ENCODE assay signal across 22 cellular contexts in genomic region chr11:77167791-77168190, GRCh38. TPM values are rescaled to one million over a fixed set of nuclear protein-coding genes. Genes with fewer than 3 reads are reported as not detected.
DNase-seq lines count a peak whose midpoint lies in the region; FAIRE-seq and TF ChIP-seq lines count a peak whose summit lies in the region.
"Had no signal": no experiment of that assay in that cellular context is flagged by ENCODE, and none has a peak within 500 bp of the region (broad histone marks: within the 10 kb centered on the region; RNA-seq: fewer than 3 reads in every experiment).

No MANE protein-coding gene starts in this region.

- no peaks in the 10 kb centered on the region for H3K27me3 ChIP-seq in BLaER1 treated with 17β-estradiol and CSF1 and Interleukin-3, amounts not matched to agents 10 nM and 100 nM
- no peaks in the 10 kb centered on the region for H3K27me3 ChIP-seq in H9 (ENCODE audit: insufficient read depth, low read length)
- H3K27me3 ChIP-seq in H1 (replicated peaks in 1 of 4; ENCODE audit: control insufficient read depth in 3 of 4, extremely low read depth in 1 of 4, insufficient read depth in 3 of 4, low read length in 3 of 4) = no peaks in the 10 kb centered on the region
- H3K27me3 ChIP-seq in neuronal stem cell (ENCODE audit: control insufficient read depth in 3 of 3, insufficient read depth in 3 of 3, low read depth in 1 of 3, low read length in 3 of 3) = no peaks in the 10 kb centered on the region
- H3K27me3 ChIP-seq: MG63 had no signal

- no peaks in the 10 kb centered on the region for H4K20me1 ChIP-seq in BLaER1 treated with 17β-estradiol and CSF1 and Interleukin-3, amounts not matched to agents 10 nM and 100 nM
- H4K20me1 ChIP-seq in H9 (ENCODE audit: control insufficient read depth, insufficient read depth, insufficient read length) (no peaks in the 10 kb centered on the region), H1 (replicated peaks in 1 of 2; ENCODE audit: control insufficient read depth in 1 of 2, insufficient read depth in 2 of 2, low read length in 2 of 2) (no peaks in the 10 kb centered on the region)

- peaks cover 32 to 35% of the 10 kb centered on the region in 2 experiments for H3K4me1 Mint-ChIP-seq in H9
- H3K4me1 Mint-ChIP-seq: CD8-positive, alpha-beta memory T cell; IgD-negative memory B cell had no signal

- no peak overlapping the region for H3K4ac ChIP-seq in H9 (ENCODE audit: low read depth, low read length)
- no peak overlapping the region for H3K4ac ChIP-seq in H1 (replicated peaks; ENCODE audit: insufficient read length, low read depth, low read length)
- no peak overlapping the region for H3K4ac ChIP-seq in neuronal stem cell (ENCODE audit: low read length)

- H3K9me3 Mint-ChIP-seq in H9 = peaks cover 0 to 2% of the 10 kb centered on the region in 2 experiments; a peak in 1 of 5 replicates
- H3K9me3 Mint-ChIP-seq: CD8-positive, alpha-beta memory T cell; IgD-negative memory B cell had no signal

- H3K14ac ChIP-seq in H9 (ENCODE audit: insufficient read depth, low read length) = no peak overlapping the region
- no peak overlapping the region for H3K14ac ChIP-seq in H1 (ENCODE audit: insufficient read length)
- no peak overlapping the region for H3K14ac ChIP-seq in neuronal stem cell (ENCODE audit: low read length)

- no peak overlapping the region for H2BK15ac ChIP-seq in H9 (ENCODE audit: low read depth, low read length)
- 0 out of 2 replicates have a peak overlapping the region, but pooled peaks have one; percentile 47 for H2BK15ac ChIP-seq in H1 (ENCODE audit: low read length)
- no peak overlapping the region for H2BK15ac ChIP-seq in neuronal stem cell (ENCODE audit: low read length)

- H2AFZ ChIP-seq in H9 (ENCODE audit: low read length) (no peak overlapping the region), H1 (ENCODE audit: low read length) (no peak overlapping the region), neuronal stem cell (ENCODE audit: low read length) (no peak overlapping the region)

- no peak overlapping the region for H2AK5ac ChIP-seq in H9 (ENCODE audit: insufficient read length, low read length)
- H2AK5ac ChIP-seq in H1 (ENCODE audit: low read depth, low read length) = no peak overlapping the region
- H2AK5ac ChIP-seq in neuronal stem cell (ENCODE audit: low read depth, low read length) = peak overlapping the region; percentile 85

- no peak overlapping the region for H4K8ac ChIP-seq in H9 (replicated peaks; ENCODE audit: insufficient read length, low read depth, low read length)
- no peak overlapping the region for H4K8ac ChIP-seq in H1 (ENCODE audit: extremely low read depth, insufficient read depth, low read length)
- no peak overlapping the region for H4K8ac ChIP-seq in neuronal stem cell (ENCODE audit: low read depth, low read length)

- no peak for FAIRE-seq in H1 (lab: Jason Lieb, UNC)
- FAIRE-seq: GM19239, H54, RCC 7860 had no signal

- peaks cover 0 to 3% (median 0%) of the 10 kb centered on the region in 3 experiments; a peak in 2 of 7 replicates for H3K36me3 Mint-ChIP-seq in H9 (ENCODE audit: insufficient read depth in 1 of 3, low read depth in 3 of 3)
- H3K36me3 Mint-ChIP-seq: CD8-positive, alpha-beta memory T cell; IgD-negative memory B cell had no signal

- peak overlapping the region; percentile 57 to 82 (median 66) for H3K4me2 ChIP-seq in BLaER1 treated with 17β-estradiol and CSF1 and Interleukin-3, amounts not matched to agents 10 nM and 100 nM
- H3K4me2 ChIP-seq in H9 (ENCODE audit: insufficient read depth, insufficient read length, low read length) (no peak overlapping the region), H1 (ENCODE audit: insufficient read depth in 1 of 2, low read depth in 2 of 2, low read length in 2 of 2) (no peak overlapping the region), neuronal stem cell (ENCODE audit: insufficient read depth, low read length, poor library complexity, severe bottlenecking) (no peak overlapping the region)

- DNase-seq in H9 = no peak
- DNase-seq in H1 (ENCODE audit: low read depth in 1 of 2, low spot score in 2 of 2) = no peak
- no peak for DNase-seq in neuronal stem cell (ENCODE audit: low spot score)
- no peak for DNase-seq in 8988T
- DNase-seq in DMS114 treated with DMSO at 0.1 percent for 48 hours (lab: John Stamatoyannopoulos, UW; ENCODE audit: unreplicated experiment) = no peak
- no peak for DNase-seq in activated CD8-positive, alpha-beta memory T cell treated with anti-CD3 and anti-CD28 coated beads, Interleukin-2, amount 50 U/mL, for 48 hours
- DNase-seq: ACHN; CD8-positive, alpha-beta memory T cell; DMS53; Kasumi-1; MG63; NCI-H1417; NCI-H1694 treated with DMSO at 0.1 percent for 48 hours; NCI-H446; NCI-H526; OCI-M1 had no signal

- H3K4me3 Mint-ChIP-seq in H9 = no peak overlapping the region

- CTCF ChIA-PET in H1 (lab: Charles Lee; ENCODE audit: partially characterized antibody) = interaction anchor here (0.5 to 14.5 kb wide), 11 partner anchors 12 to 560 kb away, joined by 3 to 178 read pairs (median 5); partner anchors contain the start of gene MYO7A

- H2BK5ac ChIP-seq in H9 (ENCODE audit: insufficient read length, low read length) = no peak overlapping the region
- H2BK5ac ChIP-seq in H1 (ENCODE audit: low read depth, low read length) = no peak overlapping the region
- H2BK5ac ChIP-seq in neuronal stem cell (ENCODE audit: low read length) = peak overlapping the region; percentile 49

- H3K23ac ChIP-seq in H9 (ENCODE audit: insufficient read length, low read depth, low read length) (no peak overlapping the region), H1 (ENCODE audit: insufficient read length) (no peak overlapping the region), neuronal stem cell (ENCODE audit: low read depth, low read length, poor library complexity) (peak overlapping the region; percentile 13)

- no CpG with 5 or more reads among the region's 8 CpGs for WGBS in H9 (ENCODE audit: extremely low coverage, insufficient read length, low lambda C conversion rate)
- WGBS in H1 (ENCODE audit: extremely low coverage in 1 of 2, insufficient coverage in 1 of 2, insufficient read length in 1 of 2, insufficient replicate concordance in 2 of 2, low coverage in 1 of 2, low lambda C conversion rate in 2 of 2, missing lambda C conversion rate in 1 of 2), 2 experiments = 87% methylated on average over 7 of the region's 8 CpGs; no CpG with 5 or more reads in 1 of the 2 experiments
- no CpG with 5 or more reads among the region's 8 CpGs for WGBS in neuronal stem cell (ENCODE audit: extremely low coverage in 2 of 2, insufficient read length in 2 of 2, insufficient replicate concordance in 1 of 2), 2 donors

- no peak overlapping the region for H3K18ac ChIP-seq in H9 (ENCODE audit: insufficient read length, low read depth, low read length)
- H3K18ac ChIP-seq in H1 (ENCODE audit: extremely low read depth, low read length) = no peak overlapping the region
- H3K18ac ChIP-seq in neuronal stem cell (ENCODE audit: low read length) = peak overlapping the region; percentile 78

- H3K79me1 ChIP-seq in H9 (ENCODE audit: insufficient read depth, low read depth, low read length, poor library complexity, severe bottlenecking) = no peaks in the 10 kb centered on the region
- no peaks in the 10 kb centered on the region for H3K79me1 ChIP-seq in H1 (ENCODE audit: low read depth, low read length)
- no peaks in the 10 kb centered on the region for H3K79me1 ChIP-seq in neuronal stem cell (ENCODE audit: low read depth, low read length)

- H3K4me1 ChIP-seq in BLaER1 treated with 17β-estradiol and CSF1 and Interleukin-3, amounts not matched to agents 10 nM and 100 nM = peaks cover 34 to 56% (median 50%) of the 10 kb centered on the region in 10 experiments
- H3K4me1 ChIP-seq in H9 (ENCODE audit: insufficient read depth, low read length) (peaks cover 10% of the 10 kb centered on the region; the same call in 1 of the 2 replicates), H1 (replicated peaks in 1 of 4; ENCODE audit: control insufficient read depth in 3 of 4, insufficient read depth in 4 of 4, low read length in 3 of 4) (peaks cover 13 to 28% (median 20%) of the 10 kb centered on the region in 4 experiments), neuronal stem cell (ENCODE audit: control insufficient read depth in 2 of 2, insufficient read depth in 1 of 2, low read depth in 1 of 2, low read length in 2 of 2) (peaks cover 11 to 25% of the 10 kb centered on the region in 2 donors)

- TF ChIP-seq CTCF in H9 (conservative IDR thresholded peaks at IDR 0.05) (no peak), H1 (IDR thresholded peaks at IDR 0.05; ENCODE audit: control extremely low read depth in 1 of 3, insufficient read depth in 1 of 3, low read depth in 1 of 3, low read length in 3 of 3) (no peak)

- no peaks in the 10 kb centered on the region for H3K9me3 ChIP-seq in BLaER1 treated with 17β-estradiol and CSF1 and Interleukin-3, amounts not matched to agents 10 nM and 100 nM (replicated peaks in 1 of 11)
- no peaks in the 10 kb centered on the region for H3K9me3 ChIP-seq in H9 (ENCODE audit: control insufficient read depth, low read depth, low read length)
- no peaks in the 10 kb centered on the region for H3K9me3 ChIP-seq in H1 (ENCODE audit: insufficient read depth in 2 of 2, low read depth in 1 of 2, low read length in 1 of 2)
- no peaks in the 10 kb centered on the region for H3K9me3 ChIP-seq in neuronal stem cell (replicated peaks in 1 of 2; ENCODE audit: control insufficient read depth in 2 of 2, insufficient read depth in 1 of 2, low read depth in 1 of 2, low read length in 2 of 2)
- H3K9me3 ChIP-seq: MG63 had no signal

- H3T11ph ChIP-seq in H9 (ENCODE audit: low read length) = no peak overlapping the region

- TF ChIP-seq EP300 in H1 (IDR thresholded peaks at IDR 0.05; ENCODE audit: borderline replicate concordance in 1 of 2, low read depth in 2 of 2, low read length in 2 of 2) = no peak

- peak overlapping the region in 1 of 11 experiments; percentile 10; a peak in 2 of 22 replicates for H3K9ac ChIP-seq in BLaER1 treated with 17β-estradiol and CSF1 and Interleukin-3, amounts not matched to agents 10 nM and 100 nM
- H3K9ac ChIP-seq in H9 (ENCODE audit: extremely low read depth, insufficient read length, low read length) (no peak overlapping the region), H1 (replicated peaks in 1 of 4; ENCODE audit: extremely low read depth in 1 of 4, low read depth in 3 of 4, low read length in 3 of 4) (no peak overlapping the region; a peak in 1 of 7 replicates), neuronal stem cell (ENCODE audit: low read depth, low read length, poor library complexity) (no peak overlapping the region)

- H4K91ac ChIP-seq in H9 (ENCODE audit: insufficient read length, low read depth, low read length) (no peak overlapping the region), H1 (replicated peaks; ENCODE audit: insufficient read length, low read length) (no peak overlapping the region), neuronal stem cell (ENCODE audit: low read depth, low read length, poor library complexity) (no peak overlapping the region)

- H4K5ac ChIP-seq in H9 (ENCODE audit: insufficient read length, low read depth, low read length) (no peak overlapping the region), H1 (ENCODE audit: insufficient read length, low read depth, low read length) (no peak overlapping the region)

- H3K27me3 Mint-ChIP-seq in H9 (ENCODE audit: low read depth) = no peaks in the 10 kb centered on the region; the same call in none of the 2 replicates

- no peak overlapping the region for H3K56ac ChIP-seq in H9 (ENCODE audit: insufficient read length, low read depth, low read length)
- H3K56ac ChIP-seq in H1 (replicated peaks; ENCODE audit: insufficient read length, low read depth, low read length) = no peak overlapping the region

- TF ChIP-seq POLR2A in H1 (IDR thresholded peaks at IDR 0.05; ENCODE audit: control extremely low read depth in 1 of 2, low read depth in 2 of 2, low read length in 2 of 2) = no peak

- H3K23me2 ChIP-seq in H9 (ENCODE audit: insufficient read length, low read depth, low read length, poor library complexity, severe bottlenecking) (no peaks in the 10 kb centered on the region), H1 (ENCODE audit: low read depth, low read length) (no peaks in the 10 kb centered on the region)

- POLR2A ChIA-PET in H1 (lab: Charles Lee; ENCODE audit: partially characterized antibody) = interaction anchor here (1.1 kb wide), 2 partner anchors 9 to 12 kb away, joined by 3 read pairs; no protein-coding TSS in a partner anchor

- H3K79me2 ChIP-seq in H9 (ENCODE audit: insufficient read depth, low read length) (no peaks in the 10 kb centered on the region), H1 (ENCODE audit: control insufficient read depth in 1 of 2, insufficient read depth in 2 of 2, low read length in 2 of 2) (no peaks in the 10 kb centered on the region)

- H3K27ac Mint-ChIP-seq in H9 = peak overlapping the region; percentile 19 to 41 (median 37); a peak in 4 of 7 replicates

- TF ChIP-seq RAD21 in H1 (IDR thresholded peaks at IDR 0.05 in 1 of 2, conservative IDR thresholded peaks at IDR 0.05 in 1 of 2; ENCODE audit: low read depth in 2 of 2, low read length in 2 of 2) = no peak

- no peaks in the 10 kb centered on the region for H3K36me3 ChIP-seq in BLaER1 treated with 17β-estradiol and CSF1 and Interleukin-3, amounts not matched to agents 10 nM and 100 nM
- H3K36me3 ChIP-seq in H1 (ENCODE audit: control insufficient read depth in 2 of 4, insufficient read depth in 4 of 4, low read length in 3 of 4) (no peaks in the 10 kb centered on the region), neuronal stem cell (replicated peaks in 1 of 2; ENCODE audit: control insufficient read depth in 2 of 2, insufficient read depth in 2 of 2, low read length in 2 of 2) (no peaks in the 10 kb centered on the region)
- H3K36me3 ChIP-seq: MG63 had no signal

- H3K4me3 ChIP-seq in BLaER1 treated with 17β-estradiol and CSF1 and Interleukin-3, amounts not matched to agents 10 nM and 100 nM = no peak overlapping the region
- H3K4me3 ChIP-seq in H1 (ENCODE audit: extremely low read depth in 1 of 4, insufficient read depth in 2 of 4, low read depth in 3 of 4, low read length in 4 of 4) (no peak overlapping the region), neuronal stem cell (ENCODE audit: low read length in 2 of 2) (no peak overlapping the region)
- H3K4me3 ChIP-seq: MG63 had no signal

- H2BK20ac ChIP-seq in H9 (ENCODE audit: low read depth, low read length, poor library complexity, severe bottlenecking) (no peak overlapping the region), H1 (ENCODE audit: low read length) (no peak overlapping the region)

- H2BK120ac ChIP-seq in H9 (ENCODE audit: low read depth, low read length, poor library complexity, severe bottlenecking) = no peak overlapping the region
- no peak overlapping the region for H2BK120ac ChIP-seq in H1 (replicated peaks; ENCODE audit: low read depth, low read length)
- peak overlapping the region; percentile 32 for H2BK120ac ChIP-seq in neuronal stem cell (ENCODE audit: low read depth, low read length)

- peak overlapping the region in 5 of 11 experiments; percentile 2 to 47 (median 23); a peak in 4 of 22 replicates for H3K27ac ChIP-seq in BLaER1 treated with 17β-estradiol and CSF1 and Interleukin-3, amounts not matched to agents 10 nM and 100 nM
- no peak overlapping the region for H3K27ac ChIP-seq in H9 (ENCODE audit: insufficient read length, low read depth, low read length)
- H3K27ac ChIP-seq in H1 (ENCODE audit: low read depth, low read length) = no peak overlapping the region
- no peak overlapping the region for H3K27ac ChIP-seq in neuronal stem cell (replicated peaks; ENCODE audit: low read length)
- H3K27ac ChIP-seq: C4-2B had no signal

- H2BK12ac ChIP-seq in H9 (ENCODE audit: insufficient read length, low read depth, low read length) (no peak overlapping the region), H1 (ENCODE audit: low read depth, low read length) (no peak overlapping the region), neuronal stem cell (ENCODE audit: low read length) (peak overlapping the region; percentile 25)

RNA-seq across cellular contexts. Expression of gene MYO7A, which starts 39.7 kb away (rescaled TPM):
- total RNA-seq in H9 (2021) = 1.6 and 2.2 TPM in 2 replicates
- total RNA-seq in H1 (2021; fragmentation: NEBNext Ultra II Directional; extraction: Animal tissue kit (Norgen Biotek cat#: 25700)) = 1.9 and 2.4 TPM in 2 replicates
- 1.5 and 1.9 TPM in 2 replicates for polyA plus RNA-seq in H1 (2011; rRNA removed)
- polyA plus RNA-seq in H1 (2011; cell fraction: cytosol; rRNA removed) = 1.5 TPM
- 10.0 TPM for polyA plus RNA-seq in H1 (2011; cell fraction: nucleus; rRNA removed)
- 1.7 to 2.5 TPM (median 2.0 TPM) in 4 replicates for polyA plus RNA-seq in H1 (2012, experiment 1 of 2)
- polyA plus RNA-seq in H1 (2012, experiment 2 of 2) = 1.2 TPM
- 1.5 TPM for polyA plus RNA-seq in H1 (2013, experiment 1 of 2)
- polyA plus RNA-seq in H1 (2013, experiment 2 of 2) = 1.3 TPM
- polyA minus RNA-seq in H1 (2011; rRNA and poly(A)+ RNA removed) = 1.0 TPM in 2 replicates
- 1.1 TPM for polyA minus RNA-seq in H1 (2011; cell fraction: cytosol; rRNA and poly(A)+ RNA removed)
- polyA minus RNA-seq in H1 (2011; cell fraction: nucleus; rRNA and poly(A)+ RNA removed) = 2.4 TPM
- 0.71 TPM for polyA plus RNA-seq in neuronal stem cell (2013, experiment 1 of 2)
- polyA plus RNA-seq in neuronal stem cell (2013, experiment 2 of 2) = 0.60 TPM
- polyA plus RNA-seq: IgD-negative memory B cell had no signal

Comparison
In these comparisons a context has a peak if more than half of its experiments do, and no peak if none do; other contexts are left out.
1. H3K4me2 ChIP-seq: peak in BLaER1 treated with 17β-estradiol and CSF1 and Interleukin-3, amounts not matched to agents 10 nM and 100 nM (11 of 11); none in H9 (single experiment), H1 (0 of 2) and neuronal stem cell (single experiment).